Comparison of ENCODE assay signal across 1 cellular context in the genomic region with DNA sequence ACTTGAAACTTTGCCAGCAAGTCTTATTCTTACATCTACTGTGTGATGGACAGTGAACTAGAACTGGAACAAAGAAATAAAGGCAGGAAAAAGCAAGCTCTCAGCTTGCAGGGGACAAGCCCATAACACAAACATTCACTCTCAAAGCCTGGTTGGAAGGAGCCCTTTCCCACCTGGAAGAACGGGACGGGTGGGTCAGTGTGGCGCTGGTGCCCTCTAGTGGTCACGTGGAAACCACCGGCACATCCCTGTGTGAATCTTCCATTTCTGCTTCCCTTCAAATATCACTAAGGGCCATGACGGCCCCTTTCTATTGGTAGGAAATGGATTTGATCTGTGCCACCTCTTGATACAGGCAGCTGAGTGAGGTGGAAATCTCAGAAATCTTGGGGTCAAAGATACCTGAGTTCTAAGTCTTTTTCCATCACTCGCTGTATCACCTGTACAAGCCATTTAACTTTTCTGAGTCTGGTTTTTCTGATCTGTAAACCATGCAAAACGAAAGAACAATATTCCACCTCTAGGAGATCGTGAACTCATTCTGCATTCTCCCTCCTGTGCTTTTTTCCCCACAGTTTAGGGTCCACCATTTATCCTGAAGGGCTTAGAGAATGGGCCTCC.
A peak's percentile ranks its signal among the peaks of the same experiment; 100 is the strongest.
TF ChIP-seq lines count a peak whose summit lies in the region.

No MANE protein-coding gene starts in this region.

TF ChIP-seq in K562, 482 proteins besides CTCF, POLR2A, EP300 and RAD21 (continued from another document):
- TF ChIP-seq, protein P1, sequence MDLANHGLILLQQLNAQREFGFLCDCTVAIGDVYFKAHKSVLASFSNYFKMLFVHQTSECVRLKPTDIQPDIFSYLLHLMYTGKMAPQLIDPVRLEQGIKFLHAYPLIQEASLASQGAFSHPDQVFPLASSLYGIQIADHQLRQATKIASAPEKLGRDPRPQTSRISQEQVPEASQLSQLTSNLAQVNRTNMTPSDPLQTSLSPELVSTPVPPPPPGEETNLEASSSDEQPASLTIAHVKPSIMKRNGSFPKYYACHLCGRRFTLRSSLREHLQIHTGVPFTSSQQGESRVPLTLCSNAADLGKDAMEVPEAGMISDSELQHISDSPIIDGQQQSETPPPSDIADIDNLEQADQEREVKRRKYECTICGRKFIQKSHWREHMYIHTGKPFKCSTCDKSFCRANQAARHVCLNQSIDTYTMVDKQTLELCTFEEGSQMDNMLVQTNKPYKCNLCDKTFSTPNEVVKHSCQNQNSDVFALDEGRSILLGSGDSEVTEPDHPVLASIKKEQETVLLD (IDR thresholded peaks at IDR 0.05), result no peak
- TF ChIP-seq STAG1 (CRISPR knock-in tag; IDR thresholded peaks at IDR 0.05; ENCODE audit: borderline replicate concordance) (peak; percentile 44; the same call in 1 of the 2 replicates), TOE1 (IDR thresholded peaks at IDR 0.05; ENCODE audit: borderline replicate concordance) (0 out of 2 replicates have a peak, but pooled peaks have one; percentile 38), TOE1 (CRISPR knock-in tag; IDR thresholded peaks at IDR 0.05; ENCODE audit: borderline replicate concordance, low read depth) (no peak), NFIC (IDR thresholded peaks at IDR 0.05) (peak; percentile 44), MCM5 (IDR thresholded peaks at IDR 0.05; ENCODE audit: low read depth) (no peak), RB1 (IDR thresholded peaks at IDR 0.05; ENCODE audit: low read depth) (0 out of 2 replicates have a peak, but pooled peaks have one; percentile 29)
- TF ChIP-seq, protein P2, sequence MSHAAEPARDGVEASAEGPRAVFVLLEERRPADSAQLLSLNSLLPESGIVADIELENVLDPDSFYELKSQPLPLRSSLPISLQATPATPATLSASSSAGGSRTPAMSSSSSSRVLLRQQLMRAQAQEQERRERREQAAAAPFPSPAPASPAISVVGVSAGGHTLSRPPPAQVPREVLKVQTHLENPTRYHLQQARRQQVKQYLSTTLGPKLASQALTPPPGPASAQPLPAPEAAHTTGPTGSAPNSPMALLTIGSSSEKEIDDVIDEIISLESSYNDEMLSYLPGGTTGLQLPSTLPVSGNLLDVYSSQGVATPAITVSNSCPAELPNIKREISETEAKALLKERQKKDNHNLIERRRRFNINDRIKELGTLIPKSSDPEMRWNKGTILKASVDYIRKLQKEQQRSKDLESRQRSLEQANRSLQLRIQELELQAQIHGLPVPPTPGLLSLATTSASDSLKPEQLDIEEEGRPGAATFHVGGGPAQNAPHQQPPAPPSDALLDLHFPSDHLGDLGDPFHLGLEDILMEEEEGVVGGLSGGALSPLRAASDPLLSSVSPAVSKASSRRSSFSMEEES (CRISPR knock-in tag; IDR thresholded peaks at IDR 0.05), result peak; percentile 45; the same call in 1 of the 2 replicates
- TF ChIP-seq, protein P3, sequence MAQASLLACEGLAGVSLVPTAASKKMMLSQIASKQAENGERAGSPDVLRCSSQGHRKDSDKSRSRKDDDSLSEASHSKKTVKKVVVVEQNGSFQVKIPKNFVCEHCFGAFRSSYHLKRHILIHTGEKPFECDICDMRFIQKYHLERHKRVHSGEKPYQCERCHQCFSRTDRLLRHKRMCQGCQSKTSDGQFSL (CRISPR knock-in tag; IDR thresholded peaks at IDR 0.05), result no peak
- TF ChIP-seq, protein P3 (tag; IDR thresholded peaks at IDR 0.05), result no peak
